14 cellular contexts compared by ENCODE assay signal in genomic region chr15:79349526-79349925, GRCh38.
"Had no signal": no experiment of that assay in that cellular context is flagged by ENCODE, and none has a peak within 500 bp of the region (broad histone marks: within the 10 kb centered on the region; RNA-seq: fewer than 3 reads in every experiment).

No MANE protein-coding gene starts in this region.

- H3K27me3 ChIP-seq: colonic mucosa, left lung, sigmoid colon had no signal

- H3K36me3 Mint-ChIP-seq: activated naive CD4-positive, alpha-beta T cell treated with anti-CD3 and anti-CD28 coated beads, Interleukin-2, amount 10 ng/mL, durations not matched to agents 7 days and 5 days had no signal

- H3K4me1 ChIP-seq: colonic mucosa, left lung, psoas muscle, sigmoid colon had no signal

- H3K4me3 ChIP-seq: colonic mucosa, left lung, psoas muscle, sigmoid colon had no signal

- H3K27ac Mint-ChIP-seq: activated naive CD4-positive, alpha-beta T cell treated with anti-CD3 and anti-CD28 coated beads, Interleukin-2, amount 10 ng/mL, durations not matched to agents 7 days and 5 days; activated T-helper 17 cell treated with anti-CD3 and anti-CD28 coated beads, Interleukin-2, amount 50 U/mL, for 72 hours; memory B cell; nephron progenitor cell; stimulated activated naive CD8-positive, alpha-beta T cell treated with anti-CD3 and anti-CD28 coated beads, Interleukin-15, Interleukin-2, amounts not matched to agents 100 ng/mL and 50 ng/mL, for 24 hours had no signal

- H3K27me3 Mint-ChIP-seq: activated naive CD4-positive, alpha-beta T cell treated with anti-CD3 and anti-CD28 coated beads, Interleukin-2, amount 10 ng/mL, durations not matched to agents 7 days and 5 days; activated T-helper 17 cell treated with anti-CD3 and anti-CD28 coated beads, Interleukin-2, amount 50 U/mL, for 72 hours; memory B cell; stimulated activated naive CD8-positive, alpha-beta T cell treated with anti-CD3 and anti-CD28 coated beads, Interleukin-15, Interleukin-2, amounts not matched to agents 100 ng/mL and 50 ng/mL, for 24 hours had no signal

- H3K9me3 Mint-ChIP-seq: activated naive CD4-positive, alpha-beta T cell treated with anti-CD3 and anti-CD28 coated beads, Interleukin-2, amount 10 ng/mL, durations not matched to agents 7 days and 5 days; activated T-helper 17 cell treated with anti-CD3 and anti-CD28 coated beads, Interleukin-2, amount 50 U/mL, for 72 hours; memory B cell; nephron progenitor cell; stimulated activated naive CD8-positive, alpha-beta T cell treated with anti-CD3 and anti-CD28 coated beads, Interleukin-15, Interleukin-2, amounts not matched to agents 100 ng/mL and 50 ng/mL, for 24 hours had no signal

- DNase-seq: activated CD4-positive, alpha-beta T cell treated with anti-CD3 and anti-CD28 coated beads, Interleukin-2, amount 50 U/mL, for 1 hour; activated naive CD4-positive, alpha-beta T cell treated with anti-CD3 and anti-CD28 coated beads, Interleukin-2, amount 10 ng/mL, durations not matched to agents 7 days and 5 days; activated T-cell treated with anti-CD3 and anti-CD28 coated beads for 4 hours; caudate nucleus; colonic mucosa; effector CD8-positive, alpha-beta T cell; left lung; nephron progenitor cell; psoas muscle; sigmoid colon; stimulated activated CD4-positive, alpha-beta T cell treated with anti-CD3 and anti-CD28 coated beads, Interleukin-12 subunit alpha, Interleukin-12 subunit beta, amount 100 ng/mL, for 4 hours had no signal

- H3K4me1 Mint-ChIP-seq: activated naive CD4-positive, alpha-beta T cell treated with anti-CD3 and anti-CD28 coated beads, Interleukin-2, amount 10 ng/mL, durations not matched to agents 7 days and 5 days; activated T-helper 17 cell treated with anti-CD3 and anti-CD28 coated beads, Interleukin-2, amount 50 U/mL, for 72 hours; memory B cell; nephron progenitor cell had no signal

- H3K9me3 ChIP-seq: colonic mucosa, left lung, psoas muscle, sigmoid colon had no signal

- ATAC-seq: activated T-helper 17 cell treated with anti-CD3 and anti-CD28 coated beads, Interleukin-2, amount 50 U/mL, for 72 hours; left lung; psoas muscle had no signal

- H3K36me3 ChIP-seq: colonic mucosa, left lung, sigmoid colon had no signal

- H3K4me3 Mint-ChIP-seq: activated naive CD4-positive, alpha-beta T cell treated with anti-CD3 and anti-CD28 coated beads, Interleukin-2, amount 10 ng/mL, durations not matched to agents 7 days and 5 days; activated T-helper 17 cell treated with anti-CD3 and anti-CD28 coated beads, Interleukin-2, amount 50 U/mL, for 72 hours; memory B cell; nephron progenitor cell; stimulated activated naive CD8-positive, alpha-beta T cell treated with anti-CD3 and anti-CD28 coated beads, Interleukin-15, Interleukin-2, amounts not matched to agents 100 ng/mL and 50 ng/mL, for 24 hours had no signal

- H3K27ac ChIP-seq: colonic mucosa, left lung, psoas muscle, sigmoid colon had no signal
